Comparison of ENCODE assay signal across 1 cellular context in the genomic region with DNA sequence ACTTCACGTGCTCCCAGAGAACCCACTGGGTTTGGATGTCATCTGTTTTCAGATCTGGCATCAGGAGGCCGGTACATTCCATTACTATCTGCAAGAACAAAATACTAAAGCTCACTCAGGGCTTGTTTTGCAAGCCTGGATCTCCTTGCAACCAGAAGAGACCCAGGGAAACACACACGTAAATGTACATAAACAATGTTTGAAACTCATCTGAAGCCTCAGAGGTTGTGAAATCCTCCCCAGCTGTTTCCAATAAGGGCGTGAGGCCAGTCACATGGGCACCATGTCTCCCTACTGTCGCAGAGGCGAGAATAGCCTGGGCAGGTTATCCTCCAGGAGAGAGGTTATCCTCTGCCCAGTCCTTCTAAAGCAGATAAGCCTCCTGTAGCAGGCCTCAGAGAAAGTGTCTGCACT.
A peak's percentile ranks its signal among the peaks of the same experiment; 100 is the strongest.
TF ChIP-seq lines count a peak whose summit lies in the region.

No MANE protein-coding gene starts in this region.

TF ChIP-seq in HepG2, 621 proteins besides CTCF, POLR2A, EP300 and RAD21 (continued from another document and continues in another):
- TF ChIP-seq CENPBD1 (CRISPR knock-in tag; IDR thresholded peaks at IDR 0.05; ENCODE audit: borderline replicate concordance, low read depth) (no peak), NFE2 (CRISPR knock-in tag; IDR thresholded peaks at IDR 0.05) (no peak), ZNF782 (CRISPR knock-in tag; IDR thresholded peaks at IDR 0.05; ENCODE audit: borderline replicate concordance) (no peak), ZNF224 (CRISPR knock-in tag; IDR thresholded peaks at IDR 0.05) (0 out of 2 replicates have a peak, but pooled peaks have one; percentile 32), ZIK1 (CRISPR knock-in tag; IDR thresholded peaks at IDR 0.05; ENCODE audit: borderline replicate concordance, low read depth) (no peak), ZFP36L1 (CRISPR knock-in tag; IDR thresholded peaks at IDR 0.05) (peak; percentile 59; the same call in 1 of the 2 replicates), ZNF784 (CRISPR knock-in tag; IDR thresholded peaks at IDR 0.05; ENCODE audit: borderline replicate concordance) (no peak), FOXJ3 (CRISPR knock-in tag; IDR thresholded peaks at IDR 0.05; ENCODE audit: borderline replicate concordance) (peak; percentile 68; the same call in 1 of the 2 replicates), ZNF607 (CRISPR knock-in tag; IDR thresholded peaks at IDR 0.05; ENCODE audit: borderline replicate concordance) (no peak), ZNF777 (CRISPR knock-in tag; IDR thresholded peaks at IDR 0.05) (no peak), ZNF720 (CRISPR knock-in tag; IDR thresholded peaks at IDR 0.05) (no peak), ZNF430 (CRISPR knock-in tag; IDR thresholded peaks at IDR 0.05) (0 out of 2 replicates have a peak, but pooled peaks have one; percentile 53), ZNF317 (CRISPR knock-in tag; IDR thresholded peaks at IDR 0.05) (0 out of 2 replicates have a peak, but pooled peaks have one; percentile 44), HES4 (CRISPR knock-in tag; IDR thresholded peaks at IDR 0.05; ENCODE audit: borderline replicate concordance) (no peak), ZNF337 (CRISPR knock-in tag; IDR thresholded peaks at IDR 0.05; ENCODE audit: borderline replicate concordance, low read depth) (no peak), HOXD1 (CRISPR knock-in tag; IDR thresholded peaks at IDR 0.05) (no peak), MYNN (CRISPR knock-in tag; IDR thresholded peaks at IDR 0.05; ENCODE audit: low read depth) (no peak), ZNF687 (CRISPR knock-in tag; IDR thresholded peaks at IDR 0.05) (no peak), MAF1 (CRISPR knock-in tag; IDR thresholded peaks at IDR 0.05; ENCODE audit: borderline replicate concordance) (no peak), ZNF326 (CRISPR knock-in tag; IDR thresholded peaks at IDR 0.05; ENCODE audit: borderline replicate concordance) (no peak), TP53 (CRISPR knock-in tag; conservative IDR thresholded peaks at IDR 0.05) (no peak), RBAK (CRISPR knock-in tag; IDR thresholded peaks at IDR 0.05) (no peak), ZNF550 (CRISPR knock-in tag; IDR thresholded peaks at IDR 0.05; ENCODE audit: borderline replicate concordance) (no peak), ATF4 (CRISPR knock-in tag; IDR thresholded peaks at IDR 0.05) (peak in 1 of 2 experiments; percentile 84; a peak in 2 of 4 replicates), ESRRA (CRISPR knock-in tag; IDR thresholded peaks at IDR 0.05; ENCODE audit: low read depth) (no peak), ZNF558 (CRISPR knock-in tag; IDR thresholded peaks at IDR 0.05; ENCODE audit: borderline replicate concordance) (no peak), ZNF674 (CRISPR knock-in tag; IDR thresholded peaks at IDR 0.05; ENCODE audit: low read depth) (no peak), SOX5 (CRISPR knock-in tag; IDR thresholded peaks at IDR 0.05; ENCODE audit: borderline replicate concordance) (peak; percentile 84), SNRNP70 (IDR thresholded peaks at IDR 0.05; ENCODE audit: low read depth, low read length) (no peak), ZNF264 (CRISPR knock-in tag; IDR thresholded peaks at IDR 0.05) (no peak), ZNF589 (CRISPR knock-in tag; conservative IDR thresholded peaks at IDR 0.05) (no peak), ISX (CRISPR knock-in tag; conservative IDR thresholded peaks at IDR 0.05) (no peak), WIZ (CRISPR knock-in tag; IDR thresholded peaks at IDR 0.05) (no peak), ZNF567 (CRISPR knock-in tag; IDR thresholded peaks at IDR 0.05; ENCODE audit: borderline replicate concordance) (no peak), KLF15 (CRISPR knock-in tag; IDR thresholded peaks at IDR 0.05; ENCODE audit: borderline replicate concordance) (no peak), ATF7 (IDR thresholded peaks at IDR 0.05) (no peak), ATF7 (CRISPR knock-in tag; IDR thresholded peaks at IDR 0.05) (no peak), HDAC1 (CRISPR knock-in tag; IDR thresholded peaks at IDR 0.05) (no peak), ZNF33B (CRISPR knock-in tag; IDR thresholded peaks at IDR 0.05) (no peak), SNAI1 (CRISPR knock-in tag; IDR thresholded peaks at IDR 0.05; ENCODE audit: borderline replicate concordance) (no peak), TOE1 (CRISPR knock-in tag; IDR thresholded peaks at IDR 0.05) (no peak), DR1 (CRISPR knock-in tag; IDR thresholded peaks at IDR 0.05) (no peak), CHD2 (IDR thresholded peaks at IDR 0.05; ENCODE audit: low read depth, low read length) (no peak), IRF1 (CRISPR knock-in tag; IDR thresholded peaks at IDR 0.05; ENCODE audit: low read depth) (no peak), ZNF557 (CRISPR knock-in tag; IDR thresholded peaks at IDR 0.05) (no peak), ZNF547 (CRISPR knock-in tag; IDR thresholded peaks at IDR 0.05) (no peak), ZBTB38 (CRISPR knock-in tag; IDR thresholded peaks at IDR 0.05) (no peak), REPIN1 (CRISPR knock-in tag; IDR thresholded peaks at IDR 0.05; ENCODE audit: borderline replicate concordance, low read depth) (no peak), KLF16 (CRISPR knock-in tag; IDR thresholded peaks at IDR 0.05) (peak in 1 of 2 experiments; percentile 59; a peak in 1 of 4 replicates)
- TF ChIP-seq, protein P1, sequence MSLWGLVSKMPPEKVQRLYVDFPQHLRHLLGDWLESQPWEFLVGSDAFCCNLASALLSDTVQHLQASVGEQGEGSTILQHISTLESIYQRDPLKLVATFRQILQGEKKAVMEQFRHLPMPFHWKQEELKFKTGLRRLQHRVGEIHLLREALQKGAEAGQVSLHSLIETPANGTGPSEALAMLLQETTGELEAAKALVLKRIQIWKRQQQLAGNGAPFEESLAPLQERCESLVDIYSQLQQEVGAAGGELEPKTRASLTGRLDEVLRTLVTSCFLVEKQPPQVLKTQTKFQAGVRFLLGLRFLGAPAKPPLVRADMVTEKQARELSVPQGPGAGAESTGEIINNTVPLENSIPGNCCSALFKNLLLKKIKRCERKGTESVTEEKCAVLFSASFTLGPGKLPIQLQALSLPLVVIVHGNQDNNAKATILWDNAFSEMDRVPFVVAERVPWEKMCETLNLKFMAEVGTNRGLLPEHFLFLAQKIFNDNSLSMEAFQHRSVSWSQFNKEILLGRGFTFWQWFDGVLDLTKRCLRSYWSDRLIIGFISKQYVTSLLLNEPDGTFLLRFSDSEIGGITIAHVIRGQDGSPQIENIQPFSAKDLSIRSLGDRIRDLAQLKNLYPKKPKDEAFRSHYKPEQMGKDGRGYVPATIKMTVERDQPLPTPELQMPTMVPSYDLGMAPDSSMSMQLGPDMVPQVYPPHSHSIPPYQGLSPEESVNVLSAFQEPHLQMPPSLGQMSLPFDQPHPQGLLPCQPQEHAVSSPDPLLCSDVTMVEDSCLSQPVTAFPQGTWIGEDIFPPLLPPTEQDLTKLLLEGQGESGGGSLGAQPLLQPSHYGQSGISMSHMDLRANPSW (CRISPR knock-in tag; IDR thresholded peaks at IDR 0.05; ENCODE audit: borderline replicate concordance), result no peak
- TF ChIP-seq, protein P2, sequence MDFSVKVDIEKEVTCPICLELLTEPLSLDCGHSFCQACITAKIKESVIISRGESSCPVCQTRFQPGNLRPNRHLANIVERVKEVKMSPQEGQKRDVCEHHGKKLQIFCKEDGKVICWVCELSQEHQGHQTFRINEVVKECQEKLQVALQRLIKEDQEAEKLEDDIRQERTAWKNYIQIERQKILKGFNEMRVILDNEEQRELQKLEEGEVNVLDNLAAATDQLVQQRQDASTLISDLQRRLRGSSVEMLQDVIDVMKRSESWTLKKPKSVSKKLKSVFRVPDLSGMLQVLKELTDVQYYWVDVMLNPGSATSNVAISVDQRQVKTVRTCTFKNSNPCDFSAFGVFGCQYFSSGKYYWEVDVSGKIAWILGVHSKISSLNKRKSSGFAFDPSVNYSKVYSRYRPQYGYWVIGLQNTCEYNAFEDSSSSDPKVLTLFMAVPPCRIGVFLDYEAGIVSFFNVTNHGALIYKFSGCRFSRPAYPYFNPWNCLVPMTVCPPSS (IDR thresholded peaks at IDR 0.05), result no peak
- TF ChIP-seq, protein P3, sequence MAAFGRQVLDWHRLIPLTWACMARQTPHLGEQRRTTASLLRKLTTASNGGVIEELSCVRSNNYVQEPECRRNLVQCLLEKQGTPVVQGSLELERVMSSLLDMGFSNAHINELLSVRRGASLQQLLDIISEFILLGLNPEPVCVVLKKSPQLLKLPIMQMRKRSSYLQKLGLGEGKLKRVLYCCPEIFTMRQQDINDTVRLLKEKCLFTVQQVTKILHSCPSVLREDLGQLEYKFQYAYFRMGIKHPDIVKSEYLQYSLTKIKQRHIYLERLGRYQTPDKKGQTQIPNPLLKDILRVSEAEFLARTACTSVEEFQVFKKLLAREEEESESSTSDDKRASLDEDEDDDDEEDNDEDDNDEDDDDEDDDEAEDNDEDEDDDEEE (CRISPR knock-in tag; IDR thresholded peaks at IDR 0.05), result no peak
